In genomic region chr5:132480546-132481242, GRCh38 we compare ENCODE assay signal across 12 cellular contexts. TPM values are rescaled to one million over a fixed set of nuclear protein-coding genes. Genes with fewer than 3 reads are reported as not detected.
DNase-seq lines count a peak whose midpoint lies in the region; TF ChIP-seq lines count a peak whose summit lies in the region.
"Had no signal": no experiment of that assay in that cellular context is flagged by ENCODE, and none has a peak within 500 bp of the region (broad histone marks: within the 10 kb centered on the region; RNA-seq: fewer than 3 reads in every experiment).

No MANE protein-coding gene starts in this region.

- in situ Hi-C loops in transverse colon (cut with MboI; ENCODE audit: low pct_ligation_motif_present in 1 of 4, low pct_unique_long_range_greater_than_20kb in 1 of 4, low sequenced_read_pairs in 3 of 4), result no loop called here

- H3K9me3 ChIP-seq in neutrophil (peaks cover 15% of the 10 kb centered on the region), transverse colon (no peaks in the 10 kb centered on the region)
- H3K9me3 ChIP-seq: esophagus muscularis mucosa, pancreas had no signal

- H3K27ac ChIP-seq in neutrophil (peak overlapping the region; percentile 74), transverse colon (peak overlapping the region in 1 of 4 donors; percentile 7)
- H3K27ac ChIP-seq: pancreas, PC-9 had no signal

- 89 to 92% methylated on average over 2 to 8 of the region's 8 CpGs for WGBS in transverse colon (ENCODE audit: low coverage in 1 of 2), 2 donors

- no peak for TF ChIP-seq EP300 in transverse colon (IDR thresholded peaks at IDR 0.05; ENCODE audit: low read depth)

- H3K27me3 ChIP-seq in neutrophil, result no peaks in the 10 kb centered on the region
- no peaks in the 10 kb centered on the region for H3K27me3 ChIP-seq in transverse colon
- H3K27me3 ChIP-seq: esophagus muscularis mucosa, pancreas had no signal

- intact Hi-C loops in transverse colon (cut with DNase I; ENCODE audit: low total_unique reads), result no loop called here

- H3K4me1 ChIP-seq in neutrophil (ENCODE audit: control insufficient read depth in 1 of 2, insufficient read depth in 1 of 2, low read depth in 1 of 2, low read length in 1 of 2), result peaks cover 22 to 71% of the 10 kb centered on the region in 2 experiments
- peaks cover 25 to 48% (median 34%) of the 10 kb centered on the region in 4 donors for H3K4me1 ChIP-seq in transverse colon

- DNase-seq in Daoy (ENCODE audit: low read depth) (peak; percentile 40), M059J (ENCODE audit: low read depth) (peak; percentile 45), nucleus accumbens (lab: John Stamatoyannopoulos, UW) (no peak), transverse colon (no peak), NCI-H510A (lab: John Stamatoyannopoulos, UW) (no peak)
- DNase-seq in activated naive CD4-positive, alpha-beta T cell treated with anti-CD3 and anti-CD28 coated beads, Interleukin-2, amount 50 U/mL, for 16 hours, result peak; percentile 43
- DNase-seq: NCI-H2227 treated with DMSO at 0.1 percent for 48 hours; PC-9; stimulated activated CD4-positive, alpha-beta T cell treated with anti-CD3 and anti-CD28 coated beads, Interleukin-1b, Interleukin-23, amount 100 ng/mL, for 48 hours had no signal

- TF ChIP-seq POLR2A in transverse colon (IDR thresholded peaks at IDR 0.05), result no peak

- H3K4me3 ChIP-seq in neutrophil (ENCODE audit: low read depth in 1 of 2, low read length in 1 of 2), result no peak overlapping the region
- no peak overlapping the region for H3K4me3 ChIP-seq in transverse colon
- H3K4me3 ChIP-seq: esophagus muscularis mucosa, pancreas, PC-9 had no signal

- H3K36me3 ChIP-seq in neutrophil, result peaks cover 92% of the 10 kb centered on the region
- peaks cover 0 to 26% (median 18%) of the 10 kb centered on the region in 4 donors for H3K36me3 ChIP-seq in transverse colon

- TF ChIP-seq CTCF in neutrophil (IDR thresholded peaks at IDR 0.05) (no peak), transverse colon (IDR thresholded peaks at IDR 0.05) (no peak)

RNA-seq across cellular contexts. Expression of gene IRF1, which starts 9.9 kb away (rescaled TPM):
- 18.2 and 20.1 TPM in 2 replicates for total RNA-seq in Daoy (2014; rRNA removed; shearing (Covaris generic))
- 31.7 and 36.1 TPM in 2 replicates for total RNA-seq in M059J (2014; rRNA removed; shearing (Covaris generic))
- 10 to 100 TPM; 40.8 to 86.9 (median 65.5) TPM for total RNA-seq in transverse colon

Comparison
In these comparisons a context has a peak if more than half of its experiments do, and no peak if none do; other contexts are left out.
1. DNase-seq: peak in Daoy (single experiment), M059J (single experiment) and activated naive CD4-positive, alpha-beta T cell treated with anti-CD3 and anti-CD28 coated beads, Interleukin-2, amount 50 U/mL, for 16 hours (single experiment); none in nucleus accumbens (0 of 56), transverse colon (single experiment) and NCI-H510A (single experiment).